In the genomic region with DNA sequence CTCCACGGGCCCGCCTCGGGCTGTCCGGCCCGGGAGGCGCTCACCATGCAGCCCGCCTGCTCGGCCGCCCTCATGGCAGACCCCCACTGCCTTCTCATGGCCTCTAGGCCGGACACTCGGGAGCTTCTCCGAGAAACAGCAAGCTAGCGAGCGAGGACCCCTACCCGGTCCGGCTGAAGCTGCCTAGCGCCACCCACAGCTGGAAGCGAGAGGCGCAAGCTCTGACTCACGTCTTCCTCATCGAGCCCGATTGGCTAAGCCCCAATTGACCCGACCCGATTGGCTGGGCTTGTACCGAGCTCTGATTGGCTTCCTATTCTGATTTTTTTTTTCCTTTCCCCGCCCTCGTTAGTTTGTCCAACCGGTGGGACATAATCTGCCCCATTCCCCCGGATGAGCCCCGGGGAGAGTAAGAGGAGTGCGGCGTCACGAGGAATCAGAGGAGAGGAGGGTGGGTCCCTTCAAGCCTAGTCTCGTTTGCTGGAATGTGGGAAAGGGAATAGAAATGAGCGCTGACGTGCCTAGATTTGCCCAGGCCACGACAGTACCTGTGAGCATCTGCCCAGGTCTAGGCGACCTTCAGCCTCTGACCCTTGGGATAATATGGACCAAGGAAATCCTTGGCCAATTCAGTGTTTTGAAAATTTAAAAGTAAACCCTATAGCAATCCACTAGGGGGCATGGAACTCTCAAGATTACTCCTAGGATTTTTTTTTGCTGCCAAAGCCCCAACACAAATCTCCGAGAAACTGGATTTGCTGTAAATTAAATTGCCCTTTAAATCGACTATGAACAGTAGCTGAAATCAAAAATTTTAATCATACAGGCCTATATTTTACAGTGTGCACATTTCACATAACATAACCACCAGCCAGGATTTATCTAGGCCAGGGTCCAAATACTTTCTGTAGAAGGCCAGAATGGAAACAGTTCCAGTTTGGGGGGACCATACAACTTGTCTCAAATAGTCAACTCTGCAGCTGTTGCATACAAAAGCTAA, we compare ENCODE assay signal across 1 cellular context.
TF ChIP-seq lines count a peak whose summit lies in the region.

A gene with protein sequence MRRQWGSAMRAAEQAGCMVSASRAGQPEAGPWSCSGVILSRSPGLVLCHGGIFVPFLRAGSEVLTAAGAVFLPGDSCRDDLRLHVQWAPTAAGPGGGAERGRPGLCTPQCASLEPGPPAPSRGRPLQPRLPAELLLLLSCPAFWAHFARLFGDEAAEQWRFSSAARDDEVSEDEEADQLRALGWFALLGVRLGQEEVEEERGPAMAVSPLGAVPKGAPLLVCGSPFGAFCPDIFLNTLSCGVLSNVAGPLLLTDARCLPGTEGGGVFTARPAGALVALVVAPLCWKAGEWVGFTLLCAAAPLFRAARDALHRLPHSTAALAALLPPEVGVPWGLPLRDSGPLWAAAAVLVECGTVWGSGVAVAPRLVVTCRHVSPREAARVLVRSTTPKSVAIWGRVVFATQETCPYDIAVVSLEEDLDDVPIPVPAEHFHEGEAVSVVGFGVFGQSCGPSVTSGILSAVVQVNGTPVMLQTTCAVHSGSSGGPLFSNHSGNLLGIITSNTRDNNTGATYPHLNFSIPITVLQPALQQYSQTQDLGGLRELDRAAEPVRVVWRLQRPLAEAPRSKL (minus strand): TSS at position 212 of the 1,000 bp plus-strand sequence. CDS start 114 bp downstream, at position 98.

TF ChIP-seq in HEK293, 187 proteins besides CTCF, POLR2A, EP300 and RAD21 (continued from another document):
- TF ChIP-seq, protein P1, sequence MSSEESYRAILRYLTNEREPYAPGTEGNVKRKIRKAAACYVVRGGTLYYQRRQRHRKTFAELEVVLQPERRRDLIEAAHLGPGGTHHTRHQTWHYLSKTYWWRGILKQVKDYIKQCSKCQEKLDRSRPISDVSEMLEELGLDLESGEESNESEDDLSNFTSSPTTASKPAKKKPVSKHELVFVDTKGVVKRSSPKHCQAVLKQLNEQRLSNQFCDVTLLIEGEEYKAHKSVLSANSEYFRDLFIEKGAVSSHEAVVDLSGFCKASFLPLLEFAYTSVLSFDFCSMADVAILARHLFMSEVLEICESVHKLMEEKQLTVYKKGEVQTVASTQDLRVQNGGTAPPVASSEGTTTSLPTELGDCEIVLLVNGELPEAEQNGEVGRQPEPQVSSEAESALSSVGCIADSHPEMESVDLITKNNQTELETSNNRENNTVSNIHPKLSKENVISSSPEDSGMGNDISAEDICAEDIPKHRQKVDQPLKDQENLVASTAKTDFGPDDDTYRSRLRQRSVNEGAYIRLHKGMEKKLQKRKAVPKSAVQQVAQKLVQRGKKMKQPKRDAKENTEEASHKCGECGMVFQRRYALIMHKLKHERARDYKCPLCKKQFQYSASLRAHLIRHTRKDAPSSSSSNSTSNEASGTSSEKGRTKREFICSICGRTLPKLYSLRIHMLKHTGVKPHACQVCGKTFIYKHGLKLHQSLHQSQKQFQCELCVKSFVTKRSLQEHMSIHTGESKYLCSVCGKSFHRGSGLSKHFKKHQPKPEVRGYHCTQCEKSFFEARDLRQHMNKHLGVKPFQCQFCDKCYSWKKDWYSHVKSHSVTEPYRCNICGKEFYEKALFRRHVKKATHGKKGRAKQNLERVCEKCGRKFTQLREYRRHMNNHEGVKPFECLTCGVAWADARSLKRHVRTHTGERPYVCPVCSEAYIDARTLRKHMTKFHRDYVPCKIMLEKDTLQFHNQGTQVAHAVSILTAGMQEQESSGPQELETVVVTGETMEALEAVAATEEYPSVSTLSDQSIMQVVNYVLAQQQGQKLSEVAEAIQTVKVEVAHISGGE (tag by site-specific recombination; conservative IDR thresholded peaks at IDR 0.05; ENCODE audit: low read depth), result peak; percentile 64
- TF ChIP-seq GLIS2 (tag by site-specific recombination; IDR thresholded peaks at IDR 0.05) (peak; percentile 57; the same call in 1 of the 2 replicates), GLIS1 (tag by site-specific recombination; IDR thresholded peaks at IDR 0.05) (peak; percentile 4; the same call in 1 of the 2 replicates), ZNF501 (tag by site-specific recombination; IDR thresholded peaks at IDR 0.05) (peak; percentile 75; the same call in 1 of the 2 replicates), ZNF366 (tag by site-specific recombination; conservative IDR thresholded peaks at IDR 0.05) (peak; percentile 65), SP3 (tag by site-specific recombination; IDR thresholded peaks at IDR 0.05) (no peak; the same call in none of the 2 replicates), ZFP69B (tag by site-specific recombination; IDR thresholded peaks at IDR 0.05) (peak; percentile 95), ZNF629 (tag by site-specific recombination; IDR thresholded peaks at IDR 0.05) (peak; percentile 72), ZNF571 (tag by site-specific recombination; IDR thresholded peaks at IDR 0.05) (no peak), ZNF660 (tag by site-specific recombination; IDR thresholded peaks at IDR 0.05) (peak; percentile 56), ZEB2 (tag by site-specific recombination; IDR thresholded peaks at IDR 0.05) (peak; percentile 93), ZNF416 (tag by site-specific recombination; IDR thresholded peaks at IDR 0.05) (no peak), ZNF223 (tag by site-specific recombination; IDR thresholded peaks at IDR 0.05) (no peak), ZNF24 (tag by site-specific recombination; IDR thresholded peaks at IDR 0.05) (0 out of 2 replicates have a peak, but pooled peaks have one; percentile 27), SCRT2 (tag by site-specific recombination; IDR thresholded peaks at IDR 0.05) (peak; percentile 82), KLF1 (tag by site-specific recombination; IDR thresholded peaks at IDR 0.05) (no peak; the same call in 1 of the 2 replicates), ZSCAN30 (tag by site-specific recombination; IDR thresholded peaks at IDR 0.05) (peak; percentile 57), YY1 (tag by site-specific recombination; IDR thresholded peaks at IDR 0.05) (peak; percentile 26), ZNF514 (tag by site-specific recombination; IDR thresholded peaks at IDR 0.05) (no peak)
- TF ChIP-seq, protein P2, sequence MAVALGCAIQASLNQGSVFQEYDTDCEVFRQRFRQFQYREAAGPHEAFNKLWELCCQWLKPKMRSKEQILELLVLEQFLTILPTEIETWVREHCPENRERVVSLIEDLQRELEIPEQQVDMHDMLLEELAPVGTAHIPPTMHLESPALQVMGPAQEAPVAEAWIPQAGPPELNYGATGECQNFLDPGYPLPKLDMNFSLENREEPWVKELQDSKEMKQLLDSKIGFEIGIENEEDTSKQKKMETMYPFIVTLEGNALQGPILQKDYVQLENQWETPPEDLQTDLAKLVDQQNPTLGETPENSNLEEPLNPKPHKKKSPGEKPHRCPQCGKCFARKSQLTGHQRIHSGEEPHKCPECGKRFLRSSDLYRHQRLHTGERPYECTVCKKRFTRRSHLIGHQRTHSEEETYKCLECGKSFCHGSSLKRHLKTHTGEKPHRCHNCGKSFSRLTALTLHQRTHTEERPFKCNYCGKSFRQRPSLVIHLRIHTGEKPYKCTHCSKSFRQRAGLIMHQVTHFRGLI (tag by site-specific recombination; IDR thresholded peaks at IDR 0.05), result peak; percentile 15; the same call in 1 of the 2 replicates
- TF ChIP-seq, protein P3, sequence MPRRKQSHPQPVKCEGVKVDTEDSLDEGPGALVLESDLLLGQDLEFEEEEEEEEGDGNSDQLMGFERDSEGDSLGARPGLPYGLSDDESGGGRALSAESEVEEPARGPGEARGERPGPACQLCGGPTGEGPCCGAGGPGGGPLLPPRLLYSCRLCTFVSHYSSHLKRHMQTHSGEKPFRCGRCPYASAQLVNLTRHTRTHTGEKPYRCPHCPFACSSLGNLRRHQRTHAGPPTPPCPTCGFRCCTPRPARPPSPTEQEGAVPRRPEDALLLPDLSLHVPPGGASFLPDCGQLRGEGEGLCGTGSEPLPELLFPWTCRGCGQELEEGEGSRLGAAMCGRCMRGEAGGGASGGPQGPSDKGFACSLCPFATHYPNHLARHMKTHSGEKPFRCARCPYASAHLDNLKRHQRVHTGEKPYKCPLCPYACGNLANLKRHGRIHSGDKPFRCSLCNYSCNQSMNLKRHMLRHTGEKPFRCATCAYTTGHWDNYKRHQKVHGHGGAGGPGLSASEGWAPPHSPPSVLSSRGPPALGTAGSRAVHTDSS (tag by site-specific recombination; IDR thresholded peaks at IDR 0.05), result peak; percentile 40; the same call in 1 of the 2 replicates
- TF ChIP-seq, protein P4, sequence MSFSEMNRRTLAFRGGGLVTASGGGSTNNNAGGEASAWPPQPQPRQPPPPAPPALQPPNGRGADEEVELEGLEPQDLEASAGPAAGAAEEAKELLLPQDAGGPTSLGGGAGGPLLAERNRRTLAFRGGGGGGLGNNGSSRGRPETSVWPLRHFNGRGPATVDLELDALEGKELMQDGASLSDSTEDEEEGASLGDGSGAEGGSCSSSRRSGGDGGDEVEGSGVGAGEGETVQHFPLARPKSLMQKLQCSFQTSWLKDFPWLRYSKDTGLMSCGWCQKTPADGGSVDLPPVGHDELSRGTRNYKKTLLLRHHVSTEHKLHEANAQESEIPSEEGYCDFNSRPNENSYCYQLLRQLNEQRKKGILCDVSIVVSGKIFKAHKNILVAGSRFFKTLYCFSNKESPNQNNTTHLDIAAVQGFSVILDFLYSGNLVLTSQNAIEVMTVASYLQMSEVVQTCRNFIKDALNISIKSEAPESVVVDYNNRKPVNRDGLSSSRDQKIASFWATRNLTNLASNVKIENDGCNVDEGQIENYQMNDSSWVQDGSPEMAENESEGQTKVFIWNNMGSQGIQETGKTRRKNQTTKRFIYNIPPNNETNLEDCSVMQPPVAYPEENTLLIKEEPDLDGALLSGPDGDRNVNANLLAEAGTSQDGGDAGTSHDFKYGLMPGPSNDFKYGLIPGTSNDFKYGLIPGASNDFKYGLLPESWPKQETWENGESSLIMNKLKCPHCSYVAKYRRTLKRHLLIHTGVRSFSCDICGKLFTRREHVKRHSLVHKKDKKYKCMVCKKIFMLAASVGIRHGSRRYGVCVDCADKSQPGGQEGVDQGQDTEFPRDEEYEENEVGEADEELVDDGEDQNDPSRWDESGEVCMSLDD (tag by site-specific recombination; IDR thresholded peaks at IDR 0.05), result 0 out of 2 replicates have a peak, but pooled peaks have one; percentile 30
- TF ChIP-seq, protein P5, sequence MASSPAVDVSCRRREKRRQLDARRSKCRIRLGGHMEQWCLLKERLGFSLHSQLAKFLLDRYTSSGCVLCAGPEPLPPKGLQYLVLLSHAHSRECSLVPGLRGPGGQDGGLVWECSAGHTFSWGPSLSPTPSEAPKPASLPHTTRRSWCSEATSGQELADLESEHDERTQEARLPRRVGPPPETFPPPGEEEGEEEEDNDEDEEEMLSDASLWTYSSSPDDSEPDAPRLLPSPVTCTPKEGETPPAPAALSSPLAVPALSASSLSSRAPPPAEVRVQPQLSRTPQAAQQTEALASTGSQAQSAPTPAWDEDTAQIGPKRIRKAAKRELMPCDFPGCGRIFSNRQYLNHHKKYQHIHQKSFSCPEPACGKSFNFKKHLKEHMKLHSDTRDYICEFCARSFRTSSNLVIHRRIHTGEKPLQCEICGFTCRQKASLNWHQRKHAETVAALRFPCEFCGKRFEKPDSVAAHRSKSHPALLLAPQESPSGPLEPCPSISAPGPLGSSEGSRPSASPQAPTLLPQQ (tag by site-specific recombination; IDR thresholded peaks at IDR 0.05), result peak; percentile 72
- TF ChIP-seq, protein P6, sequence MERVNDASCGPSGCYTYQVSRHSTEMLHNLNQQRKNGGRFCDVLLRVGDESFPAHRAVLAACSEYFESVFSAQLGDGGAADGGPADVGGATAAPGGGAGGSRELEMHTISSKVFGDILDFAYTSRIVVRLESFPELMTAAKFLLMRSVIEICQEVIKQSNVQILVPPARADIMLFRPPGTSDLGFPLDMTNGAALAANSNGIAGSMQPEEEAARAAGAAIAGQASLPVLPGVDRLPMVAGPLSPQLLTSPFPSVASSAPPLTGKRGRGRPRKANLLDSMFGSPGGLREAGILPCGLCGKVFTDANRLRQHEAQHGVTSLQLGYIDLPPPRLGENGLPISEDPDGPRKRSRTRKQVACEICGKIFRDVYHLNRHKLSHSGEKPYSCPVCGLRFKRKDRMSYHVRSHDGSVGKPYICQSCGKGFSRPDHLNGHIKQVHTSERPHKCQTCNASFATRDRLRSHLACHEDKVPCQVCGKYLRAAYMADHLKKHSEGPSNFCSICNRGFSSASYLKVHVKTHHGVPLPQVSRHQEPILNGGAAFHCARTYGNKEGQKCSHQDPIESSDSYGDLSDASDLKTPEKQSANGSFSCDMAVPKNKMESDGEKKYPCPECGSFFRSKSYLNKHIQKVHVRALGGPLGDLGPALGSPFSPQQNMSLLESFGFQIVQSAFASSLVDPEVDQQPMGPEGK (tag by site-specific recombination; IDR thresholded peaks at IDR 0.05), result peak; percentile 96
